Comparison of ENCODE assay signal across 39 cellular contexts in the genomic region with DNA sequence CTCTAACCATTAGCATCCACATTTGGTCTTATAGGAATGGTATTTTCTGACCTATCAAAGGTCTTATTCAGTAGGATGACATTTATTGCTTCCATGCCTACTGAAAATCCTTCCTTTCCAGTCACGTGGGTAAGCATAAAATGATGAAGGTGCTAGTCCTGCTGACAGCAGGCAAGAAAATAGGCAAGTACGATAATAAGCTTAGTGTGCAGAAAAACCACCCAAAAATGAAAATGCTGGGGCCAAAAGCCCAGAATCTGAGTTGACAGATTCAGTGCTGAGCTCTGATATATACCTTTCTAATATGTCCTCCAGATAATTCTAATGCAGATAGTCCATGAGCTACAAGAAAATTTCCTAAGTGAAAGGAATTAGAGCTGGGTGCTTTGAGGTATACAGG.
"Had no signal": no experiment of that assay in that cellular context is flagged by ENCODE, and none has a peak within 500 bp of the region (broad histone marks: within the 10 kb centered on the region; RNA-seq: fewer than 3 reads in every experiment).

No MANE protein-coding gene starts in this region.

- H3K27me3 ChIP-seq: ascending aorta, cardiac muscle cell had no signal

- H3K27me3 Mint-ChIP-seq: activated B cell treated with CpG ODN at 0.5 μM for 24 hours; activated CD4-positive, alpha-beta T cell treated with anti-CD3 and anti-CD28 coated beads, Interleukin-2, amount 10 ng/mL, durations not matched to agents 24 days and 14 days; activated CD8-positive, alpha-beta T cell treated with anti-CD3 and anti-CD28 coated beads for 36 hours; activated naive CD8-positive, alpha-beta T cell treated with anti-CD3 and anti-CD28 coated beads, Interleukin-2, amount 50 U/mL, for 24 hours; central memory CD8-positive, alpha-beta T cell had no signal

- ATAC-seq: activated CD8-positive, alpha-beta T cell treated with anti-CD3 and anti-CD28 coated beads for 36 hours; activated naive CD8-positive, alpha-beta T cell treated with anti-CD3 and anti-CD28 coated beads, Interleukin-2, amount 50 U/mL, for 24 hours; activated T-cell treated with anti-CD3 and anti-CD28 coated beads, Interleukin-2, amount 50 U/mL, for 4 hours; activated T-cell treated with anti-CD3 and anti-CD28 coated beads, Interleukin-2, amount 50 U/mL, for 72 hours; activated T-helper 17 cell treated with anti-CD3 and anti-CD28 coated beads, Interleukin-2, amount 50 U/mL, for 72 hours had no signal

- H3K4me3 Mint-ChIP-seq: activated B cell treated with CpG ODN at 0.5 μM for 24 hours; activated CD4-positive, alpha-beta memory T cell treated with anti-CD3 and anti-CD28 coated beads for 36 hours; activated CD4-positive, alpha-beta T cell treated with anti-CD3 and anti-CD28 coated beads, Interleukin-2, amount 10 ng/mL, durations not matched to agents 24 days and 14 days; activated CD8-positive, alpha-beta T cell treated with anti-CD3 and anti-CD28 coated beads for 36 hours; activated naive CD4-positive, alpha-beta T cell treated with anti-CD3 and anti-CD28 coated beads for 36 hours; activated naive CD8-positive, alpha-beta T cell; activated naive CD8-positive, alpha-beta T cell treated with anti-CD3 and anti-CD28 coated beads, Interleukin-2, amount 10 ng/mL, durations not matched to agents 7 days and 5 days; activated naive CD8-positive, alpha-beta T cell treated with anti-CD3 and anti-CD28 coated beads, Interleukin-2, amount 50 U/mL, for 24 hours; activated T-cell treated with anti-CD3 and anti-CD28 coated beads, Interleukin-2, amount 50 U/mL, for 4 hours; activated T-cell treated with anti-CD3 and anti-CD28 coated beads, Interleukin-2, amount 50 U/mL, for 72 hours; activated T-helper 1 cell treated with anti-CD3 and anti-CD28 coated beads, Interleukin-12 subunit alpha, Interleukin-12 subunit beta, Interleukin-2, Interleukin-4 antibody, amounts not matched to agents 30 ng/mL and 10 ng/mL and 1 ng/mL, durations not matched to agents 14 hours and 24 hours and 36 hours; activated T-helper 17 cell treated with anti-CD3 and anti-CD28 coated beads, Interleukin-2, amount 50 U/mL, for 72 hours; brain; central memory CD8-positive, alpha-beta T cell; T-helper 1 cell treated with Interleukin-12 subunit alpha and Interleukin-12 subunit beta and Interleukin-4 antibody, amounts not matched to agents 30 μg/mL and 1 μg/mL, for 36 hours; T-helper 2 cell treated with Interferon-gamma antibody and Interleukin-4, amounts not matched to agents 5 μg/mL and 100 μg/mL, for 36 hours had no signal

- DNase-seq: activated B cell treated with CpG ODN at 0.5 μM for 24 hours; activated CD4-positive, alpha-beta memory T cell treated with anti-CD3 and anti-CD28 coated beads for 36 hours; activated CD4-positive, alpha-beta T cell treated with anti-CD3 and anti-CD28 coated beads for 4 hours; activated CD4-positive, alpha-beta T cell treated with anti-CD3 and anti-CD28 coated beads, Interleukin-2, amount 10 ng/mL, durations not matched to agents 24 days and 14 days; activated CD4-positive, alpha-beta T cell treated with anti-CD3 and anti-CD28 coated beads, Interleukin-2, amount 50 U/mL, for 1 hour; activated CD4-positive, alpha-beta T cell treated with anti-CD3 and anti-CD28 coated beads, Interleukin-2, amount 50 U/mL, for 4 hours; activated CD4-positive, CD25-positive, alpha-beta regulatory T cell treated with anti-CD3 and anti-CD28 coated beads, Interleukin-2, amount 50 U/mL, for 72 hours; activated CD8-positive, alpha-beta memory T cell treated with anti-CD3 and anti-CD28 coated beads, Interleukin-2, amount 50 U/mL, for 4 hours; activated CD8-positive, alpha-beta T cell treated with anti-CD3 and anti-CD28 coated beads for 36 hours; activated effector memory CD4-positive, alpha-beta T cell treated with anti-CD3 and anti-CD28 coated beads, Interleukin-2, amount 50 U/mL, for 16 hours; activated gamma-delta T cell treated with Interleukin-2 at 50 U/mL for 16 hours; activated naive CD4-positive, alpha-beta T cell; activated naive CD4-positive, alpha-beta T cell treated with anti-CD3 and anti-CD28 coated beads for 36 hours; activated naive CD4-positive, alpha-beta T cell treated with anti-CD3 and anti-CD28 coated beads, Interleukin-2, amount 50 U/mL, for 16 hours; activated naive CD8-positive, alpha-beta T cell treated with anti-CD3 and anti-CD28 coated beads, Interleukin-2, amount 10 ng/mL, durations not matched to agents 7 days and 5 days; activated naive CD8-positive, alpha-beta T cell treated with anti-CD3 and anti-CD28 coated beads, Interleukin-2, amount 50 U/mL, for 24 hours; activated T-cell treated with anti-CD3 and anti-CD28 coated beads for 4 hours; activated T-cell treated with anti-CD3 and anti-CD28 coated beads, Interleukin-2, amount 50 U/mL, for 1 hour; activated T-cell treated with anti-CD3 and anti-CD28 coated beads, Interleukin-2, amount 50 U/mL, for 4 hours; activated T-cell treated with anti-CD3 and anti-CD28 coated beads, Interleukin-2, amount 50 U/mL, for 72 hours; amygdala; anterior cingulate cortex; caudate nucleus; cerebellar nuclear complex; T-helper 1 cell; T-helper 2 cell; T-helper 9 cell had no signal

- FAIRE-seq: bronchial epithelial cell, TTC549 had no signal

- H3K36me3 Mint-ChIP-seq: activated CD4-positive, alpha-beta memory T cell treated with anti-CD3 and anti-CD28 coated beads for 36 hours; activated naive CD8-positive, alpha-beta T cell; activated naive CD8-positive, alpha-beta T cell treated with anti-CD3 and anti-CD28 coated beads, Interleukin-2, amount 10 ng/mL, durations not matched to agents 7 days and 5 days; brain had no signal

- H3K27ac ChIP-seq: ascending aorta, cardiac muscle cell, VCaP had no signal

- H3K36me3 ChIP-seq: ascending aorta, cardiac muscle cell had no signal

- H3K4me1 ChIP-seq: ascending aorta had no signal

- H3K9me3 Mint-ChIP-seq: activated B cell treated with CpG ODN at 0.5 μM for 24 hours; activated CD4-positive, alpha-beta memory T cell treated with anti-CD3 and anti-CD28 coated beads for 36 hours; activated CD4-positive, alpha-beta T cell treated with anti-CD3 and anti-CD28 coated beads, Interleukin-2, amount 10 ng/mL, durations not matched to agents 24 days and 14 days; activated CD8-positive, alpha-beta T cell treated with anti-CD3 and anti-CD28 coated beads for 36 hours; activated naive CD4-positive, alpha-beta T cell treated with anti-CD3 and anti-CD28 coated beads for 36 hours; activated naive CD8-positive, alpha-beta T cell treated with anti-CD3 and anti-CD28 coated beads, Interleukin-2, amount 10 ng/mL, durations not matched to agents 7 days and 5 days; activated T-cell treated with anti-CD3 and anti-CD28 coated beads, Interleukin-2, amount 50 U/mL, for 4 hours; activated T-helper 1 cell treated with anti-CD3 and anti-CD28 coated beads, Interleukin-12 subunit alpha, Interleukin-12 subunit beta, Interleukin-2, Interleukin-4 antibody, amounts not matched to agents 30 ng/mL and 10 ng/mL and 1 ng/mL, durations not matched to agents 14 hours and 24 hours and 36 hours; activated T-helper 17 cell treated with anti-CD3 and anti-CD28 coated beads, Interleukin-2, amount 50 U/mL, for 72 hours; central memory CD8-positive, alpha-beta T cell; T-helper 1 cell treated with Interleukin-12 subunit alpha and Interleukin-12 subunit beta and Interleukin-4 antibody, amounts not matched to agents 30 μg/mL and 1 μg/mL, for 36 hours; T-helper 2 cell treated with Interferon-gamma antibody and Interleukin-4, amounts not matched to agents 5 μg/mL and 100 μg/mL, for 36 hours had no signal

- H3K4me1 Mint-ChIP-seq: activated B cell treated with CpG ODN at 0.5 μM for 24 hours; activated CD4-positive, alpha-beta T cell treated with anti-CD3 and anti-CD28 coated beads, Interleukin-2, amount 10 ng/mL, durations not matched to agents 24 days and 14 days; activated naive CD8-positive, alpha-beta T cell treated with anti-CD3 and anti-CD28 coated beads, Interleukin-2, amount 10 ng/mL, durations not matched to agents 7 days and 5 days; activated naive CD8-positive, alpha-beta T cell treated with anti-CD3 and anti-CD28 coated beads, Interleukin-2, amount 50 U/mL, for 24 hours; activated T-helper 17 cell treated with anti-CD3 and anti-CD28 coated beads, Interleukin-2, amount 50 U/mL, for 72 hours; central memory CD8-positive, alpha-beta T cell had no signal

- H3K4me3 ChIP-seq: ascending aorta, cardiac muscle cell had no signal

- H3K9me3 ChIP-seq: ascending aorta had no signal

- H3K27ac Mint-ChIP-seq: activated B cell treated with CpG ODN at 0.5 μM for 24 hours; activated CD4-positive, alpha-beta memory T cell treated with anti-CD3 and anti-CD28 coated beads for 36 hours; activated CD4-positive, alpha-beta T cell treated with anti-CD3 and anti-CD28 coated beads, Interleukin-2, amount 10 ng/mL, durations not matched to agents 24 days and 14 days; activated CD8-positive, alpha-beta T cell treated with anti-CD3 and anti-CD28 coated beads for 36 hours; activated naive CD4-positive, alpha-beta T cell treated with anti-CD3 and anti-CD28 coated beads for 36 hours; activated naive CD8-positive, alpha-beta T cell; activated naive CD8-positive, alpha-beta T cell treated with anti-CD3 and anti-CD28 coated beads, Interleukin-2, amount 10 ng/mL, durations not matched to agents 7 days and 5 days; activated naive CD8-positive, alpha-beta T cell treated with anti-CD3 and anti-CD28 coated beads, Interleukin-2, amount 50 U/mL, for 24 hours; activated T-cell treated with anti-CD3 and anti-CD28 coated beads, Interleukin-2, amount 50 U/mL, for 72 hours; activated T-helper 1 cell treated with anti-CD3 and anti-CD28 coated beads, Interleukin-12 subunit alpha, Interleukin-12 subunit beta, Interleukin-2, Interleukin-4 antibody, amounts not matched to agents 30 ng/mL and 10 ng/mL and 1 ng/mL, durations not matched to agents 14 hours and 24 hours and 36 hours; activated T-helper 17 cell treated with anti-CD3 and anti-CD28 coated beads, Interleukin-2, amount 50 U/mL, for 72 hours; brain; T-helper 1 cell treated with Interleukin-12 subunit alpha and Interleukin-12 subunit beta and Interleukin-4 antibody, amounts not matched to agents 30 μg/mL and 1 μg/mL, for 36 hours; T-helper 2 cell treated with Interferon-gamma antibody and Interleukin-4, amounts not matched to agents 5 μg/mL and 100 μg/mL, for 36 hours had no signal
